19 cellular contexts compared by ENCODE assay signal in the genomic region with DNA sequence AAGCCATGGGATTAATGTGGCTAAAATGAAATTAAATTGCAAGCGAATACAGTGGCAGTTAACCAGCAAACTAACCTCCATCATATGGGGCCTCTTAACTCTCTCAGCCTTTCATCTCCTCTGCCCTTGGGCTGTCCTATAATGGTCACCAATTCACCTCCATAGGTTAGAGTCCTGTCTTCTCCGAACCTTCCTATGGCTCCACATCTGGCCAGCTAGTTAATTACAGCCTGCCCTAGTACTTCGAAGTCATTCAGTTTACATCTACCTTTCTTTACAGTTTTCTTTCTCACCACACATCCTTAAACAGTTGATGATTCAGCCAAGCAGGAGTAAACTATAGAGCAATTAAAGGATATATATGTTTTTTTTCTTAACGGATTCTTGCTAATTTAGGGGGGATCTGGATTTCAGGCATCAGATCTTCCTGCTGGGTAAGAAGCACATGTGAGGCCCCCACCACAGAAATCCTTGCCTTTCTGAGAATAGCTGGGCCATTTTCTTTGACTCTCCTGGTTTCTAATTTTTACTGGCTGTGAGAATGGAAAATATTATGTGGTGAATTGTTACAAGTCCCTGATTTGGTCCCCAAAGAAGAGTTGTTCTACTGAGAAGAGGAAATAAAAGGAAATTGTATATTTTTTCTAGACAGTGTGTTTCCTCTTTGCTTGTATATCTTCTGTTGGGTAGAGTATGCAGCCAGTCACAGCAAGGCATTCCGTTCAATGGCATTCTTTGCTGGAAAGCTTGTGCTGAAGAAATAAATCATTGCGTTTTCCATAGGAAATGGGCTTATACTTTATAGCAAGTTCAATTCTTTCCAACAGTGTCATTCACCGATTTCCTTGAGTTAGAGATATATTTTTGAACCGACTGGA. TPM values are rescaled to one million over a fixed set of nuclear protein-coding genes. Genes with fewer than 3 reads are reported as not detected.
DNase-seq lines count a peak whose midpoint lies in the region; FAIRE-seq and TF ChIP-seq lines count a peak whose summit lies in the region.
"Had no signal": no experiment of that assay in that cellular context is flagged by ENCODE, and none has a peak within 500 bp of the region (broad histone marks: within the 10 kb centered on the region; RNA-seq: fewer than 3 reads in every experiment).

No MANE protein-coding gene starts in this region.

- no peaks in the 10 kb centered on the region for H3K36me3 Mint-ChIP-seq in activated naive CD4-positive, alpha-beta T cell treated with anti-CD3 and anti-CD28 coated beads, Interleukin-2, amount 10 ng/mL, durations not matched to agents 7 days and 5 days
- H3K36me3 Mint-ChIP-seq: activated naive CD8-positive, alpha-beta T cell treated with anti-CD3 and anti-CD28 coated beads for 36 hours had no signal

- H3K4me3 ChIP-seq in ACC112 (ENCODE audit: low read depth, low read length), result peak overlapping the region; percentile 13; the same call in 1 of the 2 replicates
- H3K4me3 ChIP-seq in mammary epithelial cell (replicated peaks in 1 of 3; ENCODE audit: insufficient read depth in 1 of 3, low read depth in 2 of 3, low read length in 3 of 3), result no peak overlapping the region
- H3K4me3 ChIP-seq: mucosa of descending colon, thoracic aorta had no signal

- 92% methylated on average over 8 of the region's 8 CpGs for whole genome bisulfite sequencing in mammary epithelial cell (ENCODE audit: low coverage, missing lambda C conversion rate)

- H3K27ac ChIP-seq in ACC112 (ENCODE audit: low read depth, low read length), result peak overlapping the region; percentile 60
- H3K27ac ChIP-seq in mammary epithelial cell (ENCODE audit: insufficient read depth, low read depth, low read length), result no peak overlapping the region
- H3K27ac ChIP-seq: thoracic aorta had no signal

- dilution Hi-C loops in mammary epithelial cell (cut with HindIII; ENCODE audit: low sequenced_read_pairs), result loop anchor here (25.0 kb wide), 1 partner anchor 279 kb away; no protein-coding TSS in a partner anchor

- H3K9ac ChIP-seq in mammary epithelial cell (ENCODE audit: insufficient read depth, low read length), result no peak overlapping the region

- CTCF ChIA-PET in mammary epithelial cell (lab: Charles Lee; ENCODE audit: low non-redundant PET), result no interaction called here
- CTCF ChIA-PET in activated naive CD4-positive, alpha-beta T cell treated with anti-CD3 and anti-CD28 coated beads, Interleukin-2, amount 10 ng/mL, durations not matched to agents 7 days and 5 days (lab: Charles Lee), result no interaction called here

- H3K9me3 Mint-ChIP-seq in activated naive CD4-positive, alpha-beta T cell treated with anti-CD3 and anti-CD28 coated beads, Interleukin-2, amount 10 ng/mL, durations not matched to agents 7 days and 5 days, result no peaks in the 10 kb centered on the region
- H3K9me3 Mint-ChIP-seq: activated naive CD8-positive, alpha-beta T cell treated with anti-CD3 and anti-CD28 coated beads for 36 hours; activated T-cell treated with anti-CD3 and anti-CD28 coated beads, Interleukin-2, amount 50 U/mL, for 72 hours; CD4-positive, alpha-beta T cell had no signal

- peak; percentile 16 for DNase-seq in OCI-M1 (lab: John Stamatoyannopoulos, UW)
- DNase-seq in mammary epithelial cell, result no peak
- peak; percentile 31 for DNase-seq in iPS-NIHi7 (ENCODE audit: extremely low spot score)
- DNase-seq in activated naive CD4-positive, alpha-beta T cell treated with anti-CD3 and anti-CD28 coated beads, Interleukin-2, amount 10 ng/mL, durations not matched to agents 7 days and 5 days, result no peak
- no peak for DNase-seq in effector CD8-positive, alpha-beta T cell (lab: John Stamatoyannopoulos, UW)
- DNase-seq in urothelium cell line (ENCODE audit: low spot score), result no peak
- no peak for DNase-seq in AML-193 (lab: John Stamatoyannopoulos, UW)
- DNase-seq: activated naive CD8-positive, alpha-beta T cell treated with anti-CD3 and anti-CD28 coated beads for 36 hours; activated T-cell treated with anti-CD3 and anti-CD28 coated beads, Interleukin-2, amount 50 U/mL, for 72 hours; CD4-positive, alpha-beta T cell; mucosa of descending colon; NCI-H1048; NCI-H2081; NCI-H510A; SIG-M5 had no signal

- H3K9me3 ChIP-seq in mammary epithelial cell (replicated peaks; ENCODE audit: insufficient read depth, low read length), result no peaks in the 10 kb centered on the region
- H3K9me3 ChIP-seq: mucosa of descending colon, thoracic aorta had no signal

- FAIRE-seq in urothelium cell line (lab: Jason Lieb, UNC), result no peak
- FAIRE-seq: colon had no signal

- H2AFZ ChIP-seq in ACC112 (ENCODE audit: low read length, unreplicated experiment) (no peak overlapping the region), mammary epithelial cell (ENCODE audit: low read depth, low read length) (no peak overlapping the region)

- H3K4me1 ChIP-seq in ACC112 (ENCODE audit: control insufficient read depth, insufficient read depth, low read length, unreplicated experiment), result peaks cover 76% of the 10 kb centered on the region
- H3K4me1 ChIP-seq in mammary epithelial cell (ENCODE audit: insufficient read depth, low read length), result peaks cover 10% of the 10 kb centered on the region

- in situ Hi-C loops in mammary epithelial cell (cut with MboI; ENCODE audit: low sequenced_read_pairs in 2 of 2), result loop anchor here in 1 of 2 donors (25.0 kb wide), 2 partner anchors 246 to 254 kb away; no protein-coding TSS in a partner anchor

- H3K4me1 Mint-ChIP-seq in activated naive CD4-positive, alpha-beta T cell treated with anti-CD3 and anti-CD28 coated beads, Interleukin-2, amount 10 ng/mL, durations not matched to agents 7 days and 5 days, result no peaks in the 10 kb centered on the region
- H3K4me1 Mint-ChIP-seq: activated naive CD8-positive, alpha-beta T cell treated with anti-CD3 and anti-CD28 coated beads for 36 hours had no signal

- TSS peak; percentile 0 for BruUV-seq in mammary epithelial cell (replicated peaks; lab: Mats Ljungman, UMichigan)

- H3K4me3 Mint-ChIP-seq in activated naive CD4-positive, alpha-beta T cell treated with anti-CD3 and anti-CD28 coated beads, Interleukin-2, amount 10 ng/mL, durations not matched to agents 7 days and 5 days, result no peak overlapping the region
- H3K4me3 Mint-ChIP-seq: activated naive CD8-positive, alpha-beta T cell treated with anti-CD3 and anti-CD28 coated beads for 36 hours; activated T-cell treated with anti-CD3 and anti-CD28 coated beads, Interleukin-2, amount 50 U/mL, for 72 hours; CD4-positive, alpha-beta T cell had no signal

- H3K27me3 Mint-ChIP-seq in activated naive CD4-positive, alpha-beta T cell treated with anti-CD3 and anti-CD28 coated beads, Interleukin-2, amount 10 ng/mL, durations not matched to agents 7 days and 5 days, result peaks cover 6% of the 10 kb centered on the region

- peaks cover 15% of the 10 kb centered on the region for H4K20me1 ChIP-seq in mammary epithelial cell (ENCODE audit: insufficient read depth, low read length)

- peak; percentile 22 to 24 for TF ChIP-seq CTCF in mammary epithelial cell (conservative IDR thresholded peaks at IDR 0.05 in 1 of 2, IDR thresholded peaks at IDR 0.05 in 1 of 2; ENCODE audit: extremely low read depth in 1 of 2, insufficient read depth in 1 of 2, low read depth in 1 of 2, low read length in 2 of 2)

- H3K36me3 ChIP-seq in ACC112 (ENCODE audit: insufficient read depth, low read length) (peaks cover 81% of the 10 kb centered on the region), mammary epithelial cell (ENCODE audit: insufficient read depth, low read length) (peaks cover 68% of the 10 kb centered on the region)
- H3K36me3 ChIP-seq: thoracic aorta had no signal

- peaks cover 96% of the 10 kb centered on the region for H3K79me2 ChIP-seq in ACC112 (ENCODE audit: control insufficient read depth, insufficient read depth, low read length, unreplicated experiment)
- peaks cover 94% of the 10 kb centered on the region for H3K79me2 ChIP-seq in mammary epithelial cell (ENCODE audit: insufficient read depth, low read length)

- H3K27me3 ChIP-seq in ACC112 (ENCODE audit: insufficient read depth, low read length) (no peaks in the 10 kb centered on the region), mammary epithelial cell (ENCODE audit: insufficient read depth, low read length) (no peaks in the 10 kb centered on the region)

- intact Hi-C loops in mammary epithelial cell (cut with micrococcal nuclease), result no loop called here

- no peak overlapping the region for H3K4me2 ChIP-seq in mammary epithelial cell (ENCODE audit: insufficient read depth, low read depth, low read length)

- H3K27ac Mint-ChIP-seq in activated naive CD4-positive, alpha-beta T cell treated with anti-CD3 and anti-CD28 coated beads, Interleukin-2, amount 10 ng/mL, durations not matched to agents 7 days and 5 days, result no peak overlapping the region
- H3K27ac Mint-ChIP-seq: activated naive CD8-positive, alpha-beta T cell treated with anti-CD3 and anti-CD28 coated beads for 36 hours; activated T-cell treated with anti-CD3 and anti-CD28 coated beads, Interleukin-2, amount 50 U/mL, for 72 hours; CD4-positive, alpha-beta T cell had no signal

RNA-seq across cellular contexts. Expression of a gene that starts 16.7 kb away (rescaled TPM):
- total RNA-seq in mammary epithelial cell, result 100 to 1,000 TPM in 1 of 2 donors, 10 to 100 TPM in 1; 23.8 to 189 TPM
- 41.2 TPM for polyA plus RNA-seq in mammary epithelial cell
- polyA minus RNA-seq in mammary epithelial cell, result 46.4 TPM
- total RNA-seq: activated CD8-positive, alpha-beta memory T cell treated with anti-CD3 and anti-CD28 coated beads for 36 hours; activated naive CD8-positive, alpha-beta T cell treated with anti-CD3 and anti-CD28 coated beads for 36 hours; activated T-cell treated with anti-CD3 and anti-CD28 coated beads, Interleukin-2, amount 50 U/mL, for 72 hours; CD4-positive, alpha-beta T cell had no signal

Comparison
In these comparisons a context has a peak if more than half of its experiments do, and no peak if none do; other contexts are left out.
1. DNase-seq: peak in OCI-M1 (single experiment) and iPS-NIHi7 (single experiment); none in mammary epithelial cell (single experiment), activated naive CD4-positive, alpha-beta T cell treated with anti-CD3 and anti-CD28 coated beads, Interleukin-2, amount 10 ng/mL, durations not matched to agents 7 days and 5 days (single experiment), effector CD8-positive, alpha-beta T cell (single experiment), urothelium cell line (single experiment) and AML-193 (0 of 2).